27 cellular contexts compared by ENCODE assay signal in genomic region chr5:174433098-174433497, GRCh38.
"Had no signal": no experiment of that assay in that cellular context is flagged by ENCODE, and none has a peak within 500 bp of the region (broad histone marks: within the 10 kb centered on the region; RNA-seq: fewer than 3 reads in every experiment).

No MANE protein-coding gene starts in this region.

- DNase-seq: stimulated activated CD4-positive, alpha-beta T cell treated with anti-CD3 and anti-CD28 coated beads, Interleukin-2, amount 100 ng/mL, for 48 hours; stimulated activated CD4-positive, alpha-beta T cell treated with anti-CD3 and anti-CD28 coated beads, Interleukin-4, amount 100 ng/mL, for 1 hour; stimulated activated CD4-positive, alpha-beta T cell treated with anti-CD3 and anti-CD28 coated beads, Interleukin-4, amount 100 ng/mL, for 24 hours; stimulated activated CD4-positive, alpha-beta T cell treated with anti-CD3 and anti-CD28 coated beads, Interleukin-4, amount 100 ng/mL, for 4 hours; stimulated activated CD8-positive, alpha-beta memory T cell treated with anti-CD3 and anti-CD28 coated beads, Interleukin-4, amount 100 ng/mL, for 48 hours; stimulated activated naive B cell treated with anti-CD40 and anti-IgM and Interleukin-4, amounts not matched to agents 10 μg/mL and 1 μg/mL and 100 μg/mL, for 72 hours; stimulated activated naive CD4-positive, alpha-beta T cell; stimulated activated naive CD4-positive, alpha-beta T cell treated with Interleukin-2 at 50 U/mL for 16 hours; stimulated activated naive CD8-positive, alpha-beta T cell treated with anti-CD3 and anti-CD28 coated beads, Interleukin-15, amount 100 ng/mL, for 72 hours; stimulated activated naive CD8-positive, alpha-beta T cell treated with anti-CD3 and anti-CD28 coated beads, Interleukin-15, Interleukin-2, amounts not matched to agents 100 U/mL and 50 U/mL, for 24 hours; stomach; substantia nigra; testis; thyroid gland; tibial artery; transverse colon; trophoblast cell; upper lobe of left lung; upper lobe of right lung; uterus had no signal

- H3K4me3 ChIP-seq: stomach, suprapubic skin, testis, thoracic aorta, thyroid gland, tibial artery, tibial nerve, transverse colon, upper lobe of left lung, upper lobe of right lung, uterus, vagina had no signal

- H3K27me3 ChIP-seq: testis, thyroid gland, transverse colon, upper lobe of left lung, uterus, vagina had no signal

- H3K36me3 ChIP-seq: stomach, suprapubic skin, thoracic aorta, thyroid gland, tibial artery, tibial nerve, transverse colon, upper lobe of left lung, upper lobe of right lung, uterus, vagina had no signal

- ATAC-seq: stimulated activated effector memory CD8-positive, alpha-beta T cell treated with anti-CD3 and anti-CD28 coated beads, Interleukin-12 subunit alpha, Interleukin-12 subunit beta, amount 100 ng/mL, for 72 hours; stimulated activated memory B cell treated with anti-CD40 and anti-IgM and Interleukin-4, amounts not matched to agents 10 μg/mL and 1 μg/mL and 100 μg/mL, for 72 hours; stimulated activated naive B cell treated with anti-CD40 and anti-IgM and Interleukin-4, amounts not matched to agents 10 μg/mL and 1 μg/mL and 100 μg/mL, for 72 hours; stimulated activated naive CD8-positive, alpha-beta T cell treated with anti-CD3 and anti-CD28 coated beads, Interleukin-15, amount 100 ng/mL, for 72 hours; stimulated activated naive CD8-positive, alpha-beta T cell treated with anti-CD3 and anti-CD28 coated beads, Interleukin-15, Interleukin-2, amounts not matched to agents 100 U/mL and 50 U/mL, for 24 hours; upper lobe of right lung had no signal

- H3K9me3 ChIP-seq: stomach, suprapubic skin, testis, thoracic aorta, thyroid gland, tibial artery, tibial nerve, transverse colon, upper lobe of left lung, upper lobe of right lung, uterus, vagina had no signal

- H3K27ac ChIP-seq: stomach, suprapubic skin, testis, thoracic aorta, thyroid gland, tibial artery, tibial nerve, transverse colon, upper lobe of left lung, upper lobe of right lung, uterus, vagina had no signal

- FAIRE-seq: urothelium cell line had no signal

- H3K4me1 ChIP-seq: stomach, suprapubic skin, testis, thyroid gland, tibial artery, tibial nerve, transverse colon, upper lobe of left lung, upper lobe of right lung, uterus, vagina had no signal
